9 cellular contexts compared by ENCODE assay signal in the genomic region with DNA sequence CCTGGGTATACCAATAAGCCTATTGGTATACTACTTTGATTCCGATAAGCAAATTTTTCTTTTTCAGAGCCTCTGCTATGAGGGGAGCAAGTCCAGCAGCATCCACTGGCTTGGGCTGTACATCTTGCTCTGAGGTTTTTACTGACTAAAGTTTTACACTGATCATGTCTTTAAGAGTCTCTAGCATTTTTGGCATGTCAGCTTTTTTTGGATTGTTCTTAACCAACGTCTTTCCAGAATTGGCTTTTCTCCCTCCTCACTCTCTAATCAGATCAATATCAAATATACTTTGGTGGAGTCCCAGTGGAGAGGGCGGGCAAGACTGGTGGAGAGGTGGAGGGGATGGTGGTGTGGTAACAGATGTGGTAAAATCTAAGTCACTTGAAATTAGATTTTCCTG.
"Had no signal": no experiment of that assay in that cellular context is flagged by ENCODE, and none has a peak within 500 bp of the region (broad histone marks: within the 10 kb centered on the region; RNA-seq: fewer than 3 reads in every experiment).

No MANE protein-coding gene starts in this region.

- H3K4me3 ChIP-seq: GM23338 had no signal

- H2AFZ ChIP-seq: GM23338 had no signal

- DNase-seq: H9, HCEC 1CT, Karpas-422, KBM-7 had no signal

- ATAC-seq: GM23338 had no signal

- FAIRE-seq: H1, H54, HTR-8/SVneo had no signal

- H3K9ac ChIP-seq: KMS-11 had no signal

- H3K27ac ChIP-seq: KMS-11 had no signal

- H3K4me2 ChIP-seq: GM23338, KMS-11 had no signal
